In the genomic region with DNA sequence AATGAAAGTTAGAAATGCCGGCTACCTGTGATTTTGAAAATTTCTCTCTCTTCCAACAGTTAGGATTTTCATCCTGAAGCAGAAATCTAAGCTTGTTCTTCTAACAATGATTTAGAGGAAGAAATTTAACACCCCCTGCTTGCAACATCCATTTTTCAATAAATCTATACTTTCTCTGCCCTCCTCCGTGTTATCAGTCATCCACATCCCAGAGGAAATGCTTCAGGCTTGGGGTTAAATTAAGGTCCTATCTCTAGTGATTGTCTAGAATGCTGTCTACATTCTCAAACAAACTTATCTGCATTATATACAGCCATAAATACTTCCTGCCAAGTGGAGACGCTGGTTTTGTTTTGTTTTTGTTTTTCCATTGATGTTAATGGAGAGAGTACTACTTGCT, we compare ENCODE assay signal across 19 cellular contexts.
DNase-seq lines count a peak whose midpoint lies in the region; ATAC-seq, FAIRE-seq and TF ChIP-seq lines count a peak whose summit lies in the region.
"Had no signal": no experiment of that assay in that cellular context is flagged by ENCODE, and none has a peak within 500 bp of the region (broad histone marks: within the 10 kb centered on the region; RNA-seq: fewer than 3 reads in every experiment).

No MANE protein-coding gene starts in this region.

- TF ChIP-seq POLR2A in GM12891 (IDR thresholded peaks at IDR 0.05; ENCODE audit: low read depth, low read length), result no peak

- H3K27me3 ChIP-seq in DND-41 (ENCODE audit: insufficient read depth, low read length, poor library complexity) (no peaks in the 10 kb centered on the region), MG63 (no peaks in the 10 kb centered on the region), bronchial epithelial cell (ENCODE audit: control insufficient read depth, insufficient read depth, low read length) (no peaks in the 10 kb centered on the region)

- H3K36me3 ChIP-seq in DND-41 (ENCODE audit: insufficient read depth, low read length), result no peaks in the 10 kb centered on the region
- H3K36me3 ChIP-seq in MG63, result no peaks in the 10 kb centered on the region
- no peaks in the 10 kb centered on the region for H3K36me3 ChIP-seq in bronchial epithelial cell (ENCODE audit: control insufficient read depth, insufficient read depth, low read length)

- peak overlapping the region; percentile 23; the same call in 1 of the 2 replicates for H3K4me2 ChIP-seq in DND-41 (ENCODE audit: insufficient read depth, low read length)

- H3K79me2 ChIP-seq in DND-41 (ENCODE audit: insufficient read depth, low read length), result no peaks in the 10 kb centered on the region

- peaks cover 3% of the 10 kb centered on the region; the same call in 1 of the 2 replicates for H3K4me1 ChIP-seq in DND-41 (ENCODE audit: insufficient read depth, low read length)

- FAIRE-seq in bronchial epithelial cell (lab: Jason Lieb, UNC), result no peak
- no peak for FAIRE-seq in GM12891 (lab: Jason Lieb, UNC)
- FAIRE-seq: H1 had no signal

- H3K27ac Mint-ChIP-seq in nephron, result peak overlapping the region; percentile 79 to 95 (median 85)
- H3K27ac Mint-ChIP-seq: CD14-positive monocyte; effector memory CD8-positive, alpha-beta T cell; naive thymus-derived CD4-positive, alpha-beta T cell; T-cell had no signal

- H2AFZ ChIP-seq in DND-41 (ENCODE audit: low read depth, low read length), result no peak overlapping the region

- no peaks in the 10 kb centered on the region for H3K36me3 Mint-ChIP-seq in nephron (ENCODE audit: low read depth)
- H3K36me3 Mint-ChIP-seq: CD14-positive monocyte; naive thymus-derived CD4-positive, alpha-beta T cell; T-cell had no signal

- TF ChIP-seq CTCF in DND-41 (IDR thresholded peaks at IDR 0.05; ENCODE audit: borderline replicate concordance, extremely low read depth, low read length, poor library complexity, severe bottlenecking), result no peak
- no peak for TF ChIP-seq CTCF in bronchial epithelial cell (IDR thresholded peaks at IDR 0.05; ENCODE audit: insufficient read depth, low read length, severe bottlenecking)
- TF ChIP-seq CTCF in nephron (IDR thresholded peaks at IDR 0.05; ENCODE audit: unreplicated experiment in 3 of 3), result no peak

- H3K4me3 ChIP-seq in DND-41 (ENCODE audit: low read depth in 1 of 2, low read length in 2 of 2) (no peak overlapping the region), MG63 (peak overlapping the region; percentile 20), bronchial epithelial cell (ENCODE audit: low read depth, low read length) (no peak overlapping the region)
- H3K4me3 ChIP-seq: skin epidermis had no signal

- H3K27ac ChIP-seq in DND-41 (ENCODE audit: low read length), result no peak overlapping the region
- H3K27ac ChIP-seq: skin epidermis had no signal

- H4K20me1 ChIP-seq in DND-41 (ENCODE audit: insufficient read depth, low read length), result no peaks in the 10 kb centered on the region

- no peak for DNase-seq in DND-41
- DNase-seq in MG63, result no peak
- peak; percentile 26 for DNase-seq in bronchial epithelial cell (ENCODE audit: low read depth)
- DNase-seq in GM12891 (ENCODE audit: insufficient read length, low spot score), result no peak
- no peak for DNase-seq in ureter (ENCODE audit: low spot score)
- DNase-seq: activated CD4-positive, alpha-beta T cell treated with anti-CD3 and anti-CD28 coated beads for 48 hours; aorta; effector memory CD8-positive, alpha-beta T cell; GF-D8; kidney glomerular epithelial cell; naive thymus-derived CD4-positive, alpha-beta T cell; NCI-H2081 treated with DMSO at 0.1 percent for 48 hours; T-cell had no signal

- no peak for ATAC-seq in DND-41 (ENCODE audit: insufficient read depth, low read depth)
- no peak for ATAC-seq in HG03469 (IDR thresholded peaks at IDR 0.05; ENCODE audit: unreplicated experiment)
- ATAC-seq in GM18867 (IDR thresholded peaks at IDR 0.05; ENCODE audit: unreplicated experiment), result no peak
- ATAC-seq: effector memory CD8-positive, alpha-beta T cell; naive thymus-derived CD4-positive, alpha-beta T cell; T-cell had no signal

- H3K4me1 Mint-ChIP-seq in nephron, result peaks cover 43% of the 10 kb centered on the region
- H3K4me1 Mint-ChIP-seq: CD14-positive monocyte, T-cell had no signal

- no peaks in the 10 kb centered on the region for H3K9me3 Mint-ChIP-seq in nephron

- H3K9ac ChIP-seq in DND-41 (ENCODE audit: low read depth, low read length), result no peak overlapping the region

- H3K9me3 ChIP-seq in DND-41 (ENCODE audit: insufficient read depth, low read length, severe bottlenecking) (no peaks in the 10 kb centered on the region), MG63 (no peaks in the 10 kb centered on the region)

- peak overlapping the region; percentile 35 to 57 (median 55) for H3K4me3 Mint-ChIP-seq in nephron
- H3K4me3 Mint-ChIP-seq: CD14-positive monocyte; effector memory CD8-positive, alpha-beta T cell; naive thymus-derived CD4-positive, alpha-beta T cell; T-cell had no signal

- H3K27me3 Mint-ChIP-seq in nephron (ENCODE audit: low read depth), result no peaks in the 10 kb centered on the region
- H3K27me3 Mint-ChIP-seq: effector memory CD8-positive, alpha-beta T cell; naive thymus-derived CD4-positive, alpha-beta T cell; T-cell had no signal

TF ChIP-seq in GM12891, 5 proteins besides CTCF, POLR2A, EP300 and RAD21:
- TF ChIP-seq PAX5 (IDR thresholded peaks at IDR 0.05; ENCODE audit: insufficient read depth, low read length, severe bottlenecking) (no peak), POLR2AphosphoS5 (IDR thresholded peaks at IDR 0.05; ENCODE audit: low read depth, low read length) (no peak), SPI1 (IDR thresholded peaks at IDR 0.05; ENCODE audit: low read depth, low read length) (no peak), POU2F2 (IDR thresholded peaks at IDR 0.05; ENCODE audit: low read depth, low read length) (no peak), TAF1 (IDR thresholded peaks at IDR 0.05; ENCODE audit: low read depth, low read length) (no peak)
